Comparison of ENCODE assay signal across 18 cellular contexts in the genomic region with DNA sequence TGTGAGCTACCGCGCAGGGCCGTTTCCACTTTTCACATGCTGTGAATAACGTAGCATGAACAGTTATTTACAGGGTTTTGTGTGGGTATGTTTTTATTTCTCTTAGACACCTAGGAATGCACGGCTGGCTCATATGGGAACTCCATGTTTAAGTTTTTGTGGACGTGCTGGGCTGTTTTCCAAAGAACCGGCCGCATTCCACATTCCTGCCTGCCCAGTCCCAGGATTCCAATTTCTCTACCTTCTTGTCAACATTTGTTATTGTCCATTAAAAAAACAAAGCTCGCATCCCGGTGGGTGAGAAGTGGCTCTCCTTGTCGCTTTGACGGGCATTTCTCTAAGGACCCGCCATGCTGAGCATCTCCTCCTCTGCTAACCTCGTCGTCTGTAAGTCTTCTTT. TPM values are rescaled to one million over a fixed set of nuclear protein-coding genes. Genes with fewer than 3 reads are reported as not detected.
"Had no signal": no experiment of that assay in that cellular context is flagged by ENCODE, and none has a peak within 500 bp of the region (broad histone marks: within the 10 kb centered on the region; RNA-seq: fewer than 3 reads in every experiment).

No MANE protein-coding gene starts in this region.

- H3K4me1 ChIP-seq: foreskin keratinocyte, tibial nerve, vagina had no signal

- FAIRE-seq: colon had no signal

- H3K27ac Mint-ChIP-seq: nephron progenitor cell had no signal

- H3K79me2 ChIP-seq: hepatocyte had no signal

- H3K4me3 Mint-ChIP-seq: activated T-cell treated with anti-CD3 and anti-CD28 coated beads, Interleukin-2, amount 50 U/mL, for 4 hours; nephron progenitor cell; T-helper 1 cell treated with Interleukin-12 subunit alpha and Interleukin-12 subunit beta and Interleukin-4 antibody, amounts not matched to agents 30 μg/mL and 1 μg/mL, for 36 hours had no signal

- H3K27me3 ChIP-seq: dorsolateral prefrontal cortex, foreskin keratinocyte, hepatocyte, tibial nerve, vagina had no signal

- H2AFZ ChIP-seq: hepatocyte had no signal

- DNase-seq: activated effector memory CD4-positive, alpha-beta T cell treated with Interleukin-2 at 50 U/mL for 16 hours; activated T-cell treated with anti-CD3 and anti-CD28 coated beads, Interleukin-2, amount 50 U/mL, for 4 hours; amygdala; foreskin keratinocyte; nephron progenitor cell; occipital lobe; retina; stimulated activated CD4-positive, alpha-beta T cell treated with anti-CD3 and anti-CD28 coated beads, Interleukin-2, amount 100 ng/mL, for 24 hours; stimulated activated naive CD8-positive, alpha-beta T cell treated with anti-CD3 and anti-CD28 coated beads, Interleukin-15, Interleukin-2, amounts not matched to agents 100 U/mL and 50 U/mL, for 24 hours; substantia nigra had no signal

- ATAC-seq: foreskin keratinocyte had no signal

- H3K4me2 ChIP-seq: hepatocyte had no signal

- H3K27me3 Mint-ChIP-seq: activated naive CD8-positive, alpha-beta T cell had no signal

- H3K36me3 ChIP-seq: tibial nerve, vagina had no signal

- H3K9me3 ChIP-seq: tibial nerve, vagina had no signal

- H3K27ac ChIP-seq: dorsolateral prefrontal cortex, foreskin keratinocyte, hepatocyte, tibial nerve, vagina had no signal

- H3K4me1 Mint-ChIP-seq: nephron progenitor cell had no signal

- H3K4me3 ChIP-seq: dorsolateral prefrontal cortex, hepatocyte, tibial nerve, vagina had no signal

RNA-seq across cellular contexts. Expression of gene TRPM2, which starts 54.8 kb away (rescaled TPM):
- total RNA-seq: fibroblast of lung had no signal
- polyA plus RNA-seq: fibroblast of lung had no signal
